In the genomic region with DNA sequence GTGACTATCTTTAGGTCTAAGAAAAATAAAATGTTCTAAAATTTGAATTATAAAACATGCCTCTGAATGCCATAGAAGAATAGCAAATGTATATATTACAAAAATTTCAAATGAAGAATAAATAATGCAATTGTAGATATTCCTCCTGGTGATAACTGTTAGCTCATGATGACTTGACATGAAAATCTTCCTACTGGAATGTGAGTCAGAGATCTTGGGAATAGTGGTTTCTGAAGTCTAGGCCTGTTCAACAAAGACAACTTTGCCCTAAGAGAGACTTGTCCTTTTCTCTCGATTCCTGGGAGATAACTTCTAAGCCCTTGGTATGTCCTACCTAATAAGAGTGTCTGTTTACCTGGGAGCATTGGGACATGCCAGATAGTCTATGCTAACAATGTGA, we compare ENCODE assay signal across 19 cellular contexts.
"Had no signal": no experiment of that assay in that cellular context is flagged by ENCODE, and none has a peak within 500 bp of the region (broad histone marks: within the 10 kb centered on the region; RNA-seq: fewer than 3 reads in every experiment).

No MANE protein-coding gene starts in this region.

- H3K9me3 ChIP-seq: ascending aorta, testis, upper lobe of right lung had no signal

- H3K4me3 ChIP-seq: ascending aorta, coronary artery, left ventricle myocardium inferior, SK-N-MC, testis, upper lobe of right lung had no signal

- H3K4me1 Mint-ChIP-seq: activated CD4-positive, alpha-beta T cell treated with anti-CD3 and anti-CD28 coated beads, Interleukin-2, amount 10 ng/mL, durations not matched to agents 7 days and 5 days; T-cell; WTC11 had no signal

- ATAC-seq: T-cell, upper lobe of right lung, WTC11 had no signal

- H3K27me3 ChIP-seq: ascending aorta, testis, upper lobe of right lung had no signal

- H3K4me1 ChIP-seq: ascending aorta, left ventricle myocardium inferior, testis, upper lobe of right lung had no signal

- H3K36me3 ChIP-seq: ascending aorta, left ventricle myocardium inferior, upper lobe of right lung had no signal

- H3K27me3 Mint-ChIP-seq: activated CD4-positive, alpha-beta T cell treated with anti-CD3 and anti-CD28 coated beads, Interleukin-2, amount 10 ng/mL, durations not matched to agents 7 days and 5 days; activated naive CD8-positive, alpha-beta T cell; stimulated activated naive CD8-positive, alpha-beta T cell treated with anti-CD3 and anti-CD28 coated beads, Interleukin-15, Interleukin-2, amounts not matched to agents 100 ng/mL and 50 ng/mL, for 24 hours; T-cell had no signal

- H3K4me3 Mint-ChIP-seq: activated CD4-positive, alpha-beta T cell treated with anti-CD3 and anti-CD28 coated beads, Interleukin-2, amount 10 ng/mL, durations not matched to agents 7 days and 5 days; activated naive CD8-positive, alpha-beta T cell; stimulated activated naive CD8-positive, alpha-beta T cell treated with anti-CD3 and anti-CD28 coated beads, Interleukin-15, Interleukin-2, amounts not matched to agents 100 ng/mL and 50 ng/mL, for 24 hours; T-cell; WTC11 had no signal

- H3K36me3 Mint-ChIP-seq: activated naive CD8-positive, alpha-beta T cell; T-cell; WTC11 had no signal

- H3K9me3 Mint-ChIP-seq: activated CD4-positive, alpha-beta T cell treated with anti-CD3 and anti-CD28 coated beads, Interleukin-2, amount 10 ng/mL, durations not matched to agents 7 days and 5 days; stimulated activated naive CD8-positive, alpha-beta T cell treated with anti-CD3 and anti-CD28 coated beads, Interleukin-15, Interleukin-2, amounts not matched to agents 100 ng/mL and 50 ng/mL, for 24 hours; T-cell; WTC11 had no signal

- H3K27ac Mint-ChIP-seq: activated CD4-positive, alpha-beta T cell treated with anti-CD3 and anti-CD28 coated beads, Interleukin-2, amount 10 ng/mL, durations not matched to agents 7 days and 5 days; activated naive CD8-positive, alpha-beta T cell; stimulated activated naive CD8-positive, alpha-beta T cell treated with anti-CD3 and anti-CD28 coated beads, Interleukin-15, Interleukin-2, amounts not matched to agents 100 ng/mL and 50 ng/mL, for 24 hours; T-cell; WTC11 had no signal

- DNase-seq: activated CD4-positive, alpha-beta T cell treated with anti-CD3 and anti-CD28 coated beads, Interleukin-2, amount 10 ng/mL, durations not matched to agents 7 days and 5 days; activated effector memory CD4-positive, alpha-beta T cell treated with anti-CD3 and anti-CD28 coated beads, Interleukin-2, amount 50 U/mL, for 16 hours; activated T-cell treated with anti-CD3 and anti-CD28 coated beads for 4 hours; caudate nucleus; effector CD4-positive, alpha-beta T cell; islet precursor cell; left ventricle myocardium inferior; mesenchymal stem cell; stimulated activated CD4-positive, alpha-beta T cell treated with anti-CD3 and anti-CD28 coated beads, Interleukin-15, amount 100 ng/mL, for 24 hours; stimulated activated CD4-positive, alpha-beta T cell treated with anti-CD3 and anti-CD28 coated beads, Interleukin-4, amount 100 ng/mL, for 24 hours; T-cell; testis; upper lobe of right lung had no signal

- H3K27ac ChIP-seq: ascending aorta, coronary artery, left ventricle myocardium inferior, SK-N-MC, testis, upper lobe of right lung had no signal
